Comparison of ENCODE assay signal across 10 cellular contexts in the genomic region with DNA sequence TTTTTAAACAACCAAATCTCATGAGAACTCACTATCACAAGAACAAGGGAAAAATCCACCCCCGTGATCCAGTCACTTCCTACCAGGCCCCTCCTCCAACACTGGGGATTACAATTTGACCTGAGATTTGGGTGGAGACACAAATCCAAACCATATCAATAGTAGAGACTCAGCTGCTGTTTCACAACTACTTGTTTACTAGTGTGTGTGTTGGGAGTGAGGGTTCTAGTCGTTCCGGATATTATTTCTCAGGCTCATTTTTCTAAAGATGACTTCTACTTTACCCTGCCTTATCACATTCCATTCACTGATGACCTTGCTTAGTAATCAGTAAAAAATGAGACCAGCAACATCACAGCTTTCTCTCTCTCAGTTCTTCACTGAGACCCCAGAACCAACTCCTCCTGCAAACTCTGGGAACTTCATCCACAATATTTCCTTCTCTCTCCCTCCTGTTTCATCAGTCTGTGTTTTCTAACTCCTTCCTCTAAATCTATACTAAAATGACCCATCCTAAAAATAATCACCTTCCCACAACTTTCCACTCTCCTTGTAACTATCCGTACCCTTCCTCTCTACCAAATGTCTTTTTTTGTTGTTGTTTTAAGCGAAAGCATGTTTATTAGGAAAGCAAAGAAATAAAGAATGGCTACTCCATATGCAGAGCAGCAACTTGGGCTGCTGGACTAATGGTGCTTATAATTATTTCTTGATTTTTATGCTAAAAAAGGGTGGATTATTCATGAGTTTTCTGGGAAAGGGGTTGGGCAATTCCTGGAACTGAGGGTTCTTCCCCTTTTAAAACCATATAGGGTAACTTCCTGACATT.
DNase-seq lines count a peak whose midpoint lies in the region; ATAC-seq, FAIRE-seq and TF ChIP-seq lines count a peak whose summit lies in the region.
"Had no signal": no experiment of that assay in that cellular context is flagged by ENCODE, and none has a peak within 500 bp of the region (broad histone marks: within the 10 kb centered on the region; RNA-seq: fewer than 3 reads in every experiment).

No MANE protein-coding gene starts in this region.

- peak overlapping the region; percentile 61 for H2AFZ ChIP-seq in keratinocyte (ENCODE audit: control insufficient read depth, low read length)

- POLR2A ChIA-PET in activated CD4-positive, alpha-beta memory T cell treated with anti-CD3 and anti-CD28 coated beads for 36 hours (lab: Charles Lee): no interaction called here

- DNase-seq in body of pancreas (no peak), keratinocyte (ENCODE audit: low read depth, low spot score) (no peak), tibial artery (peak in 1 of 2 donors; percentile 28), GM10266 (ENCODE audit: extremely low spot score) (no peak), transverse colon (no peak), NCI-H187 treated with DMSO at 0.1 percent for 48 hours (lab: John Stamatoyannopoulos, UW) (no peak)
- DNase-seq in activated CD4-positive, alpha-beta memory T cell treated with anti-CD3 and anti-CD28 coated beads for 36 hours: no peak
- DNase-seq: activated T-cell treated with anti-CD3 and anti-CD28 coated beads for 4 hours, NCI-H187 had no signal

- H3K27ac Mint-ChIP-seq in activated CD4-positive, alpha-beta memory T cell treated with anti-CD3 and anti-CD28 coated beads for 36 hours: no peak overlapping the region

- CTCF ChIA-PET in activated CD4-positive, alpha-beta memory T cell treated with anti-CD3 and anti-CD28 coated beads for 36 hours (lab: Charles Lee): interaction anchor here (1.2 kb wide), 1 partner anchor 123 kb away, joined by 4 read pairs; no protein-coding TSS in a partner anchor

- peak overlapping the region; percentile 17; the same call in 1 of the 2 replicates for H3K27ac ChIP-seq in HUES64 (ENCODE audit: low read depth, low read length)
- peak overlapping the region in 3 of 4 donors; percentile 32 to 46 (median 36) for H3K27ac ChIP-seq in body of pancreas
- no peak overlapping the region for H3K27ac ChIP-seq in keratinocyte (ENCODE audit: control insufficient read depth, insufficient read depth, low read length)
- peak overlapping the region; percentile 35 for H3K27ac ChIP-seq in tibial artery
- H3K27ac ChIP-seq in transverse colon: no peak overlapping the region

- peaks cover 6% of the 10 kb centered on the region for H3K9me3 Mint-ChIP-seq in activated CD4-positive, alpha-beta memory T cell treated with anti-CD3 and anti-CD28 coated beads for 36 hours

- dilution Hi-C loops in keratinocyte (cut with MboI; ENCODE audit: extremely low pct_ligation_motif_present, low sequenced_read_pairs): no loop called here

- TF ChIP-seq EP300 in transverse colon (IDR thresholded peaks at IDR 0.05; ENCODE audit: low read depth): no peak

- H3K9me3 ChIP-seq in HUES64 (ENCODE audit: insufficient read depth, low read depth, low read length): no peaks in the 10 kb centered on the region; the same call in 1 of the 2 replicates
- H3K9me3 ChIP-seq in body of pancreas: no peaks in the 10 kb centered on the region
- H3K9me3 ChIP-seq in keratinocyte (ENCODE audit: control insufficient read depth, low read depth, low read length): no peaks in the 10 kb centered on the region
- H3K9me3 ChIP-seq in tibial artery: peaks cover 0 to 8% (median 0%) of the 10 kb centered on the region in 3 donors
- H3K9me3 ChIP-seq in transverse colon: peaks cover 0 to 3% of the 10 kb centered on the region in 2 donors

- no peaks in the 10 kb centered on the region for H3K27me3 Mint-ChIP-seq in activated CD4-positive, alpha-beta memory T cell treated with anti-CD3 and anti-CD28 coated beads for 36 hours

- peaks cover 15% of the 10 kb centered on the region for H3K4me1 Mint-ChIP-seq in activated CD4-positive, alpha-beta memory T cell treated with anti-CD3 and anti-CD28 coated beads for 36 hours (ENCODE audit: low read depth)

- no peaks in the 10 kb centered on the region for H3K9me1 ChIP-seq in keratinocyte (ENCODE audit: control insufficient read depth, extremely low read depth, insufficient read depth, low read length)

- peaks cover 12% of the 10 kb centered on the region for H3K4me1 ChIP-seq in HUES64 (ENCODE audit: insufficient read depth, low read length)
- H3K4me1 ChIP-seq in body of pancreas: no peaks in the 10 kb centered on the region
- peaks cover 15% of the 10 kb centered on the region for H3K4me1 ChIP-seq in keratinocyte (ENCODE audit: control insufficient read depth, extremely low read depth, insufficient read depth, low read length)
- no peaks in the 10 kb centered on the region for H3K4me1 ChIP-seq in tibial artery
- H3K4me1 ChIP-seq in transverse colon: no peaks in the 10 kb centered on the region

- H3K36me3 Mint-ChIP-seq in activated CD4-positive, alpha-beta memory T cell treated with anti-CD3 and anti-CD28 coated beads for 36 hours: no peaks in the 10 kb centered on the region

- no peaks in the 10 kb centered on the region for H4K20me1 ChIP-seq in keratinocyte (ENCODE audit: control insufficient read depth, extremely low read depth, insufficient read depth, low read length)

- no peak overlapping the region for H3K9ac ChIP-seq in HUES64 (ENCODE audit: low read depth, low read length)
- no peak overlapping the region for H3K9ac ChIP-seq in keratinocyte (ENCODE audit: control insufficient read depth, extremely low read depth, insufficient read depth, low read length)

- WGBS in HUES64: 86% methylated on average over 3 of the region's 5 CpGs
- WGBS in body of pancreas, 2 donors: 44 to 53% methylated on average over 5 of the region's 5 CpGs
- 72 to 78% methylated on average over 2 to 5 of the region's 5 CpGs for WGBS in transverse colon (ENCODE audit: low coverage in 1 of 2), 2 donors

- H3K27me3 ChIP-seq in HUES64 (ENCODE audit: insufficient read depth, low read length) (no peaks in the 10 kb centered on the region), body of pancreas (no peaks in the 10 kb centered on the region), keratinocyte (ENCODE audit: control insufficient read depth, extremely low read depth, insufficient read depth, low read length) (no peaks in the 10 kb centered on the region), tibial artery (no peaks in the 10 kb centered on the region), transverse colon (no peaks in the 10 kb centered on the region)

- peak; percentile 27 for ATAC-seq in body of pancreas

- peak; percentile 66 for FAIRE-seq in keratinocyte (lab: Jason Lieb, UNC)

- no peak overlapping the region for H3K4me3 Mint-ChIP-seq in activated CD4-positive, alpha-beta memory T cell treated with anti-CD3 and anti-CD28 coated beads for 36 hours

- H3K4me2 ChIP-seq in keratinocyte (ENCODE audit: control insufficient read depth, extremely low read depth, insufficient read depth, low read depth, low read length): peak overlapping the region; percentile 10

- TF ChIP-seq CTCF in body of pancreas (IDR thresholded peaks at IDR 0.05): no peak
- no peak for TF ChIP-seq CTCF in keratinocyte (optimal IDR thresholded peaks at IDR 0.05 in 1 of 3, IDR thresholded peaks at IDR 0.05 in 1 of 3, conservative IDR thresholded peaks at IDR 0.05 in 1 of 3; ENCODE audit: extremely low read depth in 1 of 3, insufficient read depth in 2 of 3, low read length in 3 of 3)
- no peak for TF ChIP-seq CTCF in tibial artery (IDR thresholded peaks at IDR 0.05)
- TF ChIP-seq CTCF in GM10266 (IDR thresholded peaks at IDR 0.05; ENCODE audit: control insufficient read depth, insufficient read depth, low read depth, missing control alignments): no peak
- TF ChIP-seq CTCF in transverse colon (IDR thresholded peaks at IDR 0.05): no peak

- H3K79me2 ChIP-seq in keratinocyte (ENCODE audit: control insufficient read depth, insufficient read depth, low read length): no peaks in the 10 kb centered on the region

- in situ Hi-C loops in transverse colon (cut with MboI; ENCODE audit: low pct_ligation_motif_present in 1 of 4, low pct_unique_long_range_greater_than_20kb in 1 of 4, low sequenced_read_pairs in 3 of 4): no loop called here

- TF ChIP-seq POLR2A in body of pancreas (IDR thresholded peaks at IDR 0.05) (no peak), transverse colon (IDR thresholded peaks at IDR 0.05) (no peak)

- H3K4me3 ChIP-seq in HUES64 (ENCODE audit: low read length) (no peak overlapping the region), body of pancreas (no peak overlapping the region), keratinocyte (ENCODE audit: control insufficient read depth in 2 of 3, extremely low read depth in 1 of 3, insufficient read depth in 2 of 3, low read depth in 1 of 3, low read length in 3 of 3) (no peak overlapping the region), tibial artery (no peak overlapping the region), transverse colon (no peak overlapping the region)

- intact Hi-C loops in body of pancreas (cut with DNase I): no loop called here
- intact Hi-C loops in tibial artery (cut with DNase I; ENCODE audit: low total_unique reads): no loop called here
- intact Hi-C loops in activated CD4-positive, alpha-beta memory T cell treated with anti-CD3 and anti-CD28 coated beads for 36 hours (cut with micrococcal nuclease): no loop called here
- intact Hi-C loops in transverse colon (cut with DNase I; ENCODE audit: low total_unique reads): no loop called here

- no peaks in the 10 kb centered on the region for H3K36me3 ChIP-seq in HUES64 (ENCODE audit: insufficient read depth, low read length)
- H3K36me3 ChIP-seq in body of pancreas (replicated peaks in 1 of 2; ENCODE audit: insufficient read depth in 1 of 2, low read depth in 2 of 2): no peaks in the 10 kb centered on the region
- H3K36me3 ChIP-seq in keratinocyte (ENCODE audit: control insufficient read depth in 2 of 2, extremely low read depth in 1 of 2, insufficient read depth in 2 of 2, low read length in 2 of 2): no peaks in the 10 kb centered on the region
- H3K36me3 ChIP-seq in tibial artery: no peaks in the 10 kb centered on the region
- H3K36me3 ChIP-seq in transverse colon: no peaks in the 10 kb centered on the region

Comparison
In these comparisons a context has a peak if more than half of its experiments do, and no peak if none do; other contexts are left out.
1. H3K27ac ChIP-seq: peak in HUES64 (single experiment), body of pancreas (3 of 4) and tibial artery (2 of 2); none in keratinocyte (single experiment) and transverse colon (0 of 4).